ENCODE assay signal across 9 cellular contexts in the genomic region with DNA sequence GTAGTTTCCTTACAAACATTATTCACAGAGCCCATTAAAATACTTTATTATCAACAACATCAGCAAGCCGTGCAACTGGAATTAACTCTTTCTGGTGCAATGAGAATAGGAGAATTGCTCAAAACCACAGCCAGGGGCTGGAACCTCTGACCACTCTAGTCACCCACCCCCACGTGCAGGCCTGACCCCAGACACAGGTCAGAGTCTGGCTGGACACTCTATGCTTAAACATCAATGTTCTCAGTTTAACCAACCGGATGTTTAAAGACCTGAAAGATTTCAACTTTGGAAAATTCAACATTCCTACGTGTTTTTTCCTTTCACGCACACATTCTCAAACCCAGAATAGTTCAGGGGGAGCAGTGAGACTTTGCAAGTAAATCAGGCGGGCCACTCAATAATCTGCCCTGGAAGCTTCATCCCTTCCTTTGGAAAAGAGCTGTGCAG.
DNase-seq lines count a peak whose midpoint lies in the region; TF ChIP-seq lines count a peak whose summit lies in the region.
"Had no signal": no experiment of that assay in that cellular context is flagged by ENCODE, and none has a peak within 500 bp of the region (broad histone marks: within the 10 kb centered on the region; RNA-seq: fewer than 3 reads in every experiment).

No MANE protein-coding gene starts in this region.

- H3K79me2 ChIP-seq in trophoblast cell (ENCODE audit: control insufficient read depth, insufficient read depth, low read length, poor library complexity) = no peaks in the 10 kb centered on the region

- H3K4me1 ChIP-seq in ES-I3 (ENCODE audit: insufficient read depth, low read length) (peaks cover 52% of the 10 kb centered on the region), endodermal cell (ENCODE audit: control insufficient read depth, insufficient read depth, low read length) (peaks cover 14% of the 10 kb centered on the region), trophoblast cell (ENCODE audit: control insufficient read depth in 1 of 2, insufficient read depth in 2 of 2, low read length in 2 of 2) (peaks cover 10 to 13% of the 10 kb centered on the region in 2 experiments)

- H3K27me3 ChIP-seq in endodermal cell (ENCODE audit: control insufficient read depth, insufficient read depth, low read length, poor library complexity, severe bottlenecking) (no peaks in the 10 kb centered on the region), trophoblast cell (ENCODE audit: insufficient read depth, low read length) (no peaks in the 10 kb centered on the region)

- 39 to 49% methylated on average over 4 to 6 of the region's 6 CpGs for WGBS in endodermal cell (ENCODE audit: insufficient coverage in 1 of 2, insufficient read length in 1 of 2), 2 experiments
- WGBS in trophoblast cell (ENCODE audit: extremely low coverage, insufficient coverage, insufficient read length) = no CpG with 5 or more reads among the region's 6 CpGs

- no peak overlapping the region for H4K8ac ChIP-seq in trophoblast cell (ENCODE audit: low read depth, low read length)

- no peak overlapping the region for H3K4ac ChIP-seq in trophoblast cell (ENCODE audit: low read depth, low read length)

- peak overlapping the region; percentile 84 for H3K27ac Mint-ChIP-seq in endodermal cell

- H3K79me1 ChIP-seq in trophoblast cell (ENCODE audit: low read length) = no peaks in the 10 kb centered on the region

- no peak overlapping the region for H3K18ac ChIP-seq in trophoblast cell (ENCODE audit: low read length)

- H4K12ac ChIP-seq in trophoblast cell (ENCODE audit: low read depth, low read length) = no peak overlapping the region

- H2BK12ac ChIP-seq in trophoblast cell (ENCODE audit: low read length) = no peak overlapping the region

- H3K36me3 Mint-ChIP-seq in endodermal cell (ENCODE audit: low read depth) = peaks cover 45% of the 10 kb centered on the region

- H3K4me1 Mint-ChIP-seq in endodermal cell = peaks cover 47% of the 10 kb centered on the region

- H3K27me3 Mint-ChIP-seq in endodermal cell (ENCODE audit: insufficient read depth) = peaks cover 14% of the 10 kb centered on the region

- H3K9me3 ChIP-seq in ES-I3 (ENCODE audit: control insufficient read depth, insufficient read depth, low read length) (no peaks in the 10 kb centered on the region), endodermal cell (ENCODE audit: control insufficient read depth, low read length) (peaks cover 5% of the 10 kb centered on the region), trophoblast cell (ENCODE audit: insufficient read depth, low read depth, low read length) (no peaks in the 10 kb centered on the region)

- H3K36me3 ChIP-seq in ES-I3 (ENCODE audit: insufficient read depth, low read length) (peaks cover 15% of the 10 kb centered on the region; the same call in 1 of the 2 replicates), endodermal cell (ENCODE audit: control insufficient read depth, insufficient read depth, low read length) (peaks cover 4% of the 10 kb centered on the region), trophoblast cell (ENCODE audit: control insufficient read depth in 1 of 2, insufficient read depth in 2 of 2, low read length in 2 of 2) (peaks cover 7 to 16% of the 10 kb centered on the region in 2 experiments)

- DNase-seq in NB4 (ENCODE audit: low read depth) = peak; percentile 59
- DNase-seq in endodermal cell = no peak
- DNase-seq in trophoblast cell = no peak
- DNase-seq in stimulated activated CD4-positive, alpha-beta T cell treated with anti-CD3 and anti-CD28 coated beads, Interleukin-4, amount 100 ng/mL, for 24 hours = no peak
- no peak for DNase-seq in NCI-H2081 (lab: John Stamatoyannopoulos, UW)
- no peak for DNase-seq in DMS53 treated with DMSO at 0.1 percent for 48 hours (lab: John Stamatoyannopoulos, UW; ENCODE audit: unreplicated experiment)
- DNase-seq in stimulated activated CD4-positive, alpha-beta T cell treated with anti-CD3 and anti-CD28 coated beads, Interleukin-2, amount 100 ng/mL, for 48 hours = no peak
- DNase-seq: small intestine had no signal

- H3K4me3 ChIP-seq in NB4 (ENCODE audit: low read depth, low read length) (peak overlapping the region; percentile 62), endodermal cell (ENCODE audit: low read length) (peak overlapping the region; percentile 66), trophoblast cell (ENCODE audit: low read depth, low read length) (no peak overlapping the region)

- H3K4me2 ChIP-seq in trophoblast cell (ENCODE audit: low read length) = no peak overlapping the region

- peak overlapping the region; percentile 34 for H3K4me3 Mint-ChIP-seq in endodermal cell

- H2AFZ ChIP-seq in trophoblast cell (ENCODE audit: insufficient read depth, low read length, poor library complexity) = no peak overlapping the region

- H2AK5ac ChIP-seq in trophoblast cell (ENCODE audit: low read length) = no peak overlapping the region

- H3K9ac ChIP-seq in ES-I3 (ENCODE audit: low read depth, low read length) (peak overlapping the region; percentile 18; the same call in 1 of the 2 replicates), endodermal cell (ENCODE audit: extremely low read depth, low read length, poor library complexity, severe bottlenecking) (peak overlapping the region; percentile 16), trophoblast cell (ENCODE audit: low read length) (no peak overlapping the region)

- H3K27ac ChIP-seq in endodermal cell (ENCODE audit: low read depth, low read length) (peak overlapping the region; percentile 76), trophoblast cell (ENCODE audit: low read depth, low read length) (peak overlapping the region; percentile 11)

- H2BK5ac ChIP-seq in trophoblast cell (ENCODE audit: low read depth, low read length, poor library complexity) = no peak overlapping the region

- no peak for TF ChIP-seq CTCF in NB4 (IDR thresholded peaks at IDR 0.05; ENCODE audit: low read depth, low read length)
- peak; percentile 40 for TF ChIP-seq CTCF in endodermal cell (conservative IDR thresholded peaks at IDR 0.05)

- no peak overlapping the region for H2BK120ac ChIP-seq in trophoblast cell (ENCODE audit: insufficient read depth, low read length, poor library complexity)

- no peak overlapping the region for H3K14ac ChIP-seq in trophoblast cell (ENCODE audit: low read length)

- no peaks in the 10 kb centered on the region for H3K9me3 Mint-ChIP-seq in endodermal cell

- H4K91ac ChIP-seq in trophoblast cell (ENCODE audit: low read depth, low read length) = no peak overlapping the region

- no peak overlapping the region for H3K23ac ChIP-seq in trophoblast cell (ENCODE audit: low read length)

- no peak for TF ChIP-seq POLR2A in NB4 (IDR thresholded peaks at IDR 0.05; ENCODE audit: extremely low read depth, insufficient read length)
